ENCODE assay signal across 2 cellular contexts in genomic region chr6:140434761-140435160, GRCh38.
TF ChIP-seq lines count a peak whose summit lies in the region.

No MANE protein-coding gene starts in this region.

TF ChIP-seq in IMR-90, 13 proteins besides CTCF, POLR2A, EP300 and RAD21:
- TF ChIP-seq CEBPB (IDR thresholded peaks at IDR 0.05; ENCODE audit: low read depth, low read length) (no peak), ELK1 (IDR thresholded peaks at IDR 0.05; ENCODE audit: borderline replicate concordance, low read depth, low read length) (no peak), MAZ (IDR thresholded peaks at IDR 0.05; ENCODE audit: borderline replicate concordance, low read depth, low read length) (no peak), RCOR1 (IDR thresholded peaks at IDR 0.05; ENCODE audit: insufficient replicate concordance, low read length) (no peak), FOS (IDR thresholded peaks at IDR 0.05; ENCODE audit: low read depth, low read length) (no peak), SMC3 (IDR thresholded peaks at IDR 0.05; ENCODE audit: low read depth, low read length) (no peak), NFE2L2 (IDR thresholded peaks at IDR 0.05; ENCODE audit: low read depth, low read length) (no peak), RFX5 (IDR thresholded peaks at IDR 0.05; ENCODE audit: low read depth, low read length) (no peak), CHD1 (IDR thresholded peaks at IDR 0.05; ENCODE audit: low read depth, low read length) (no peak), MAFK (IDR thresholded peaks at IDR 0.05; ENCODE audit: low read depth, low read length) (no peak), BHLHE40 (IDR thresholded peaks at IDR 0.05; ENCODE audit: low read depth, low read length) (no peak), MXI1 (IDR thresholded peaks at IDR 0.05; ENCODE audit: borderline replicate concordance, low read depth, low read length) (no peak)
- TF ChIP-seq, protein P1, sequence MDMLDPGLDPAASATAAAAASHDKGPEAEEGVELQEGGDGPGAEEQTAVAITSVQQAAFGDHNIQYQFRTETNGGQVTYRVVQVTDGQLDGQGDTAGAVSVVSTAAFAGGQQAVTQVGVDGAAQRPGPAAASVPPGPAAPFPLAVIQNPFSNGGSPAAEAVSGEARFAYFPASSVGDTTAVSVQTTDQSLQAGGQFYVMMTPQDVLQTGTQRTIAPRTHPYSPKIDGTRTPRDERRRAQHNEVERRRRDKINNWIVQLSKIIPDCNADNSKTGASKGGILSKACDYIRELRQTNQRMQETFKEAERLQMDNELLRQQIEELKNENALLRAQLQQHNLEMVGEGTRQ (IDR thresholded peaks at IDR 0.05; ENCODE audit: low read depth, low read length), result no peak

TF ChIP-seq in H1, 55 proteins besides CTCF, POLR2A, EP300 and RAD21:
- TF ChIP-seq BCL11A (IDR thresholded peaks at IDR 0.05; ENCODE audit: low read depth in 2 of 2, low read length in 2 of 2), result no peak
- TF ChIP-seq CTBP2 (IDR thresholded peaks at IDR 0.05; ENCODE audit: borderline replicate concordance, insufficient read depth, insufficient read length, low read length), result no peak
- no peak for TF ChIP-seq SIRT6 (IDR thresholded peaks at IDR 0.05; ENCODE audit: low read length)
- no peak for TF ChIP-seq CREB1 (IDR thresholded peaks at IDR 0.05)
- no peak for TF ChIP-seq JUND (IDR thresholded peaks at IDR 0.05; ENCODE audit: low read length)
- no peak for TF ChIP-seq MAFK (IDR thresholded peaks at IDR 0.05; ENCODE audit: low read depth, low read length)
- no peak for TF ChIP-seq TCF12 (IDR thresholded peaks at IDR 0.05; ENCODE audit: low read depth, low read length)
- no peak for TF ChIP-seq POLR2AphosphoS5 (IDR thresholded peaks at IDR 0.05; ENCODE audit: low read depth, low read length)
- TF ChIP-seq JUN (IDR thresholded peaks at IDR 0.05; ENCODE audit: low read depth, low read length), result no peak
- no peak for TF ChIP-seq SP2 (IDR thresholded peaks at IDR 0.05; ENCODE audit: low read length)
- TF ChIP-seq SP4 (IDR thresholded peaks at IDR 0.05; ENCODE audit: low read length), result no peak
